In genomic region chr5:121949885-121950284, GRCh38 we compare ENCODE assay signal across 1 cellular context.
TF ChIP-seq lines count a peak whose summit lies in the region.

No MANE protein-coding gene starts in this region.

TF ChIP-seq in HepG2, 621 proteins besides CTCF, POLR2A, EP300 and RAD21 (continued from another document):
- TF ChIP-seq ZBTB26 (CRISPR knock-in tag; IDR thresholded peaks at IDR 0.05; ENCODE audit: borderline replicate concordance) (no peak), DR1 (CRISPR knock-in tag; IDR thresholded peaks at IDR 0.05) (no peak), FOXM1 (CRISPR knock-in tag; IDR thresholded peaks at IDR 0.05) (no peak), ZMYM4 (CRISPR knock-in tag; IDR thresholded peaks at IDR 0.05) (no peak), HDAC1 (CRISPR knock-in tag; IDR thresholded peaks at IDR 0.05) (no peak), TRAFD1 (CRISPR knock-in tag; IDR thresholded peaks at IDR 0.05; ENCODE audit: borderline replicate concordance) (no peak), PHF5A (CRISPR knock-in tag; IDR thresholded peaks at IDR 0.05; ENCODE audit: low read depth, unreplicated experiment) (no peak), NCOA5 (CRISPR knock-in tag; IDR thresholded peaks at IDR 0.05) (no peak), SOX13 (IDR thresholded peaks at IDR 0.05) (no peak), SOX13 (CRISPR knock-in tag; conservative IDR thresholded peaks at IDR 0.05 in 1 of 2, IDR thresholded peaks at IDR 0.05 in 1 of 2) (no peak), GATAD1 (CRISPR knock-in tag; IDR thresholded peaks at IDR 0.05) (no peak), RBM39 (IDR thresholded peaks at IDR 0.05; ENCODE audit: low read depth, low read length, poor library complexity, severe bottlenecking) (no peak), ZNF337 (CRISPR knock-in tag; IDR thresholded peaks at IDR 0.05; ENCODE audit: borderline replicate concordance, low read depth) (no peak), CREB1 (IDR thresholded peaks at IDR 0.05) (no peak), CREB1 (CRISPR knock-in tag; IDR thresholded peaks at IDR 0.05) (no peak), LCORL (IDR thresholded peaks at IDR 0.05) (no peak), LCORL (CRISPR knock-in tag; IDR thresholded peaks at IDR 0.05) (no peak), SMC3 (IDR thresholded peaks at IDR 0.05; ENCODE audit: low read length) (peak; percentile 40; the same call in 1 of the 2 replicates), NFE2 (CRISPR knock-in tag; IDR thresholded peaks at IDR 0.05) (no peak), ARNT (IDR thresholded peaks at IDR 0.05) (no peak), THAP7 (CRISPR knock-in tag; IDR thresholded peaks at IDR 0.05) (no peak), PTBP1 (IDR thresholded peaks at IDR 0.05; ENCODE audit: low read depth, low read length, poor library complexity, severe bottlenecking) (no peak), IRX3 (CRISPR knock-in tag; IDR thresholded peaks at IDR 0.05; ENCODE audit: borderline replicate concordance, low read depth) (no peak), ZBED4 (CRISPR knock-in tag; IDR thresholded peaks at IDR 0.05; ENCODE audit: borderline replicate concordance) (no peak), ZNF792 (CRISPR knock-in tag; IDR thresholded peaks at IDR 0.05) (no peak), STAG1 (CRISPR knock-in tag; IDR thresholded peaks at IDR 0.05) (peak; percentile 84), PHF8 (CRISPR knock-in tag; IDR thresholded peaks at IDR 0.05) (no peak), MTF2 (CRISPR knock-in tag; IDR thresholded peaks at IDR 0.05; ENCODE audit: borderline replicate concordance) (no peak), SP4 (CRISPR knock-in tag; IDR thresholded peaks at IDR 0.05) (no peak), NONO (IDR thresholded peaks at IDR 0.05) (no peak), NONO (CRISPR knock-in tag; conservative IDR thresholded peaks at IDR 0.05) (no peak), STAT6 (CRISPR knock-in tag; IDR thresholded peaks at IDR 0.05; ENCODE audit: borderline replicate concordance) (no peak), ZSCAN9 (CRISPR knock-in tag; IDR thresholded peaks at IDR 0.05; ENCODE audit: borderline replicate concordance) (no peak), AFF4 (CRISPR knock-in tag; IDR thresholded peaks at IDR 0.05) (no peak), HMGXB3 (CRISPR knock-in tag; IDR thresholded peaks at IDR 0.05; ENCODE audit: borderline replicate concordance) (no peak), CEBPG (CRISPR knock-in tag; IDR thresholded peaks at IDR 0.05) (peak; percentile 32; the same call in 1 of the 2 replicates), ARID3A (IDR thresholded peaks at IDR 0.05; ENCODE audit: low read depth, low read length) (0 out of 2 replicates have a peak, but pooled peaks have one; percentile 13)
